In the genomic region with DNA sequence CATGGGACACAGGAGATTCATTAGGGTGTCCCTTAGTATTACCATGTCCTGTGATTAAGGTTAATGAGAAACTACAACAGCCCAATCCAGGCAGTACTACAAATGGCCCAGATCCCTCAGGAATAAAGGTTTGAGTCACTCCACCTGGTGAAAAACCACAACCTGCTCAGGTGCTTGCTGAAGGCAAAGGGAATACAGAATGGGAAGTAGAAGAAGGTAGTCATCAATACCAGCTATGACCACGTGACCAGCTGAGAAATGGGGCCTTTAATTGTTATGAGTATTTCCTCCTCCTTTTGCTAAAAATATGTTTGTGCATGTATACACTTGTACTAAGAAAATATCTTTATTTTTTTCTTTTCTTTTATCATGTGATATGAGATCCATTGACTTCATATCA, we compare ENCODE assay signal across 23 cellular contexts.
A peak's percentile ranks its signal among the peaks of the same experiment; 100 is the strongest.
DNase-seq lines count a peak whose midpoint lies in the region; ATAC-seq, FAIRE-seq and TF ChIP-seq lines count a peak whose summit lies in the region.
"Had no signal": no experiment of that assay in that cellular context is flagged by ENCODE, and none has a peak within 500 bp of the region (broad histone marks: within the 10 kb centered on the region; RNA-seq: fewer than 3 reads in every experiment).

No MANE protein-coding gene starts in this region.

- no TSS peak for BruUV-seq in mammary epithelial cell (replicated peaks; lab: Mats Ljungman, UMichigan)
- BruUV-seq in K562 (replicated peaks; lab: Mats Ljungman, UMichigan): no TSS peak

- no peaks in the 10 kb centered on the region for H3K9me1 ChIP-seq in K562 (ENCODE audit: control insufficient read depth, insufficient read depth, low read length)

- peak; percentile 55 for DNase-seq in mammary epithelial cell
- no peak for DNase-seq in breast epithelium (ENCODE audit: low spot score in 2 of 2)
- no peak for DNase-seq in K562 (ENCODE audit: extremely low read depth in 1 of 4, low spot score in 3 of 4)
- peak; percentile 52 for DNase-seq in epithelial cell of esophagus (ENCODE audit: low read depth)
- DNase-seq in kidney tubule cell (ENCODE audit: low spot score): peak; percentile 46
- no peak for DNase-seq in effector memory CD4-positive, alpha-beta T cell
- DNase-seq in upper lobe of right lung: no peak
- DNase-seq in NCI-H2081 (lab: John Stamatoyannopoulos, UW): no peak
- DNase-seq: AML-193; Caco-2; Calu3; CD4-positive, alpha-beta T cell; CD8-positive, alpha-beta T cell; DMS79 treated with DMSO at 0.1 percent for 48 hours; GF-D8 had no signal

- no peak for FAIRE-seq in K562 (lab: Jason Lieb, UNC)
- FAIRE-seq: A549, D721Med, G401.6, GM12891, GM19239 had no signal

- TF ChIP-seq POLR2A in breast epithelium (IDR thresholded peaks at IDR 0.05) (no peak), K562 (conservative IDR thresholded peaks at IDR 0.05) (no peak)

- H3K79me2 ChIP-seq in mammary epithelial cell (ENCODE audit: insufficient read depth, low read length): no peaks in the 10 kb centered on the region
- no peaks in the 10 kb centered on the region for H3K79me2 ChIP-seq in K562 (ENCODE audit: control insufficient read depth, insufficient read depth, low read length)

- no peaks in the 10 kb centered on the region for H4K20me1 ChIP-seq in mammary epithelial cell (ENCODE audit: insufficient read depth, low read length)
- H4K20me1 ChIP-seq in K562 (replicated peaks; ENCODE audit: control insufficient read depth, insufficient read depth, low read length): no peaks in the 10 kb centered on the region
- H4K20me1 ChIP-seq: BLaER1 treated with 17β-estradiol and CSF1 and Interleukin-3, amounts not matched to agents 10 nM and 100 nM had no signal

- H3K36me3 ChIP-seq in mammary epithelial cell (ENCODE audit: insufficient read depth, low read length): no peaks in the 10 kb centered on the region
- H3K36me3 ChIP-seq in breast epithelium: no peaks in the 10 kb centered on the region
- H3K36me3 ChIP-seq in K562 (ENCODE audit: control insufficient read depth, insufficient read depth, low read length): no peaks in the 10 kb centered on the region
- H3K36me3 ChIP-seq in effector memory CD4-positive, alpha-beta T cell (ENCODE audit: control insufficient read depth, insufficient read depth, low read length): no peaks in the 10 kb centered on the region
- no peaks in the 10 kb centered on the region for H3K36me3 ChIP-seq in upper lobe of right lung
- H3K36me3 ChIP-seq: BLaER1 treated with 17β-estradiol and CSF1 and Interleukin-3, amounts not matched to agents 10 nM and 100 nM had no signal

- no peak overlapping the region for H3K9ac ChIP-seq in mammary epithelial cell (ENCODE audit: insufficient read depth, low read length)
- H3K9ac ChIP-seq in K562 (ENCODE audit: insufficient read depth in 1 of 2, low read depth in 2 of 2, low read length in 2 of 2): no peak overlapping the region
- H3K9ac ChIP-seq: BLaER1 treated with 17β-estradiol and CSF1 and Interleukin-3, amounts not matched to agents 10 nM and 100 nM had no signal

- H3K4me3 ChIP-seq in mammary epithelial cell (replicated peaks in 1 of 3; ENCODE audit: insufficient read depth in 1 of 3, low read depth in 2 of 3, low read length in 3 of 3): no peak overlapping the region
- no peak overlapping the region for H3K4me3 ChIP-seq in breast epithelium
- H3K4me3 ChIP-seq in K562: no peak overlapping the region
- no peak overlapping the region for H3K4me3 ChIP-seq in epithelial cell of esophagus (ENCODE audit: low read length)
- no peak overlapping the region for H3K4me3 ChIP-seq in effector memory CD4-positive, alpha-beta T cell (ENCODE audit: insufficient read depth, low read depth, low read length, poor library complexity, severe bottlenecking)
- H3K4me3 ChIP-seq in upper lobe of right lung: no peak overlapping the region
- H3K4me3 ChIP-seq: A549; BLaER1 treated with 17β-estradiol and CSF1 and Interleukin-3, amounts not matched to agents 10 nM and 100 nM had no signal

- no peak overlapping the region for H3K4me2 ChIP-seq in mammary epithelial cell (ENCODE audit: insufficient read depth, low read depth, low read length)
- H3K4me2 ChIP-seq in K562 (ENCODE audit: insufficient read depth, low read length): no peak overlapping the region
- H3K4me2 ChIP-seq: A549; BLaER1 treated with 17β-estradiol and CSF1 and Interleukin-3, amounts not matched to agents 10 nM and 100 nM had no signal

- H3K4me1 ChIP-seq in mammary epithelial cell (ENCODE audit: insufficient read depth, low read length): no peaks in the 10 kb centered on the region
- no peaks in the 10 kb centered on the region for H3K4me1 ChIP-seq in breast epithelium
- no peaks in the 10 kb centered on the region for H3K4me1 ChIP-seq in K562 (replicated peaks in 1 of 2; ENCODE audit: control insufficient read depth in 2 of 2, insufficient read depth in 2 of 2, low read length in 2 of 2)
- no peaks in the 10 kb centered on the region for H3K4me1 ChIP-seq in effector memory CD4-positive, alpha-beta T cell (ENCODE audit: control insufficient read depth, insufficient read depth, low read length, poor library complexity, severe bottlenecking)
- no peaks in the 10 kb centered on the region for H3K4me1 ChIP-seq in upper lobe of right lung
- H3K4me1 ChIP-seq: A549; BLaER1 treated with 17β-estradiol and CSF1 and Interleukin-3, amounts not matched to agents 10 nM and 100 nM; Caco-2 had no signal

- in situ Hi-C loops in mammary epithelial cell (cut with MboI; ENCODE audit: low sequenced_read_pairs in 2 of 2): no loop called here
- in situ Hi-C loops in K562 (cut with MboI): no loop called here

- ATAC-seq in K562: no peak
- ATAC-seq in upper lobe of right lung: no peak
- ATAC-seq: A549; CD8-positive, alpha-beta T cell had no signal

- TF ChIP-seq EP300 in K562 (IDR thresholded peaks at IDR 0.05; ENCODE audit: low read length): no peak

- H2AFZ ChIP-seq in mammary epithelial cell (ENCODE audit: low read depth, low read length): no peak overlapping the region
- no peak overlapping the region for H2AFZ ChIP-seq in K562 (ENCODE audit: low read depth, low read length)

- dilution Hi-C loops in mammary epithelial cell (cut with HindIII; ENCODE audit: low sequenced_read_pairs): no loop called here

- no peaks in the 10 kb centered on the region for H3K9me3 ChIP-seq in mammary epithelial cell (replicated peaks; ENCODE audit: insufficient read depth, low read length)
- H3K9me3 ChIP-seq in breast epithelium: peaks cover 0 to 11% of the 10 kb centered on the region in 2 donors
- 0 out of 2 replicates have a peak, but pooled peaks cover 1% of the 10 kb centered on the region for H3K9me3 ChIP-seq in K562 (replicated peaks; ENCODE audit: control insufficient read depth, insufficient read depth, low read depth, low read length)
- no peaks in the 10 kb centered on the region for H3K9me3 ChIP-seq in effector memory CD4-positive, alpha-beta T cell (ENCODE audit: control insufficient read depth, low read length)
- H3K9me3 ChIP-seq in upper lobe of right lung: no peaks in the 10 kb centered on the region
- H3K9me3 ChIP-seq: A549, Caco-2 had no signal

- no peak for TF ChIP-seq RAD21 in K562 (CRISPR knock-in tag; conservative IDR thresholded peaks at IDR 0.05 in 1 of 2, IDR thresholded peaks at IDR 0.05 in 1 of 2)

- 23% methylated on average over 1 of the region's 1 CpG for WGBS in mammary epithelial cell (ENCODE audit: low coverage, missing lambda C conversion rate)
- 7% methylated on average over 1 of the region's 1 CpG for WGBS in K562 (ENCODE audit: insufficient coverage, low coverage, missing lambda C conversion rate)

- intact Hi-C loops in mammary epithelial cell (cut with micrococcal nuclease): no loop called here
- intact Hi-C loops in breast epithelium (cut with DNase I; ENCODE audit: low total_unique reads): loop anchor here (2.0 kb wide), 1 partner anchor 73 kb away; no protein-coding TSS in a partner anchor
- intact Hi-C loops in K562 (cut with micrococcal nuclease): no loop called here
- intact Hi-C loops in upper lobe of right lung (cut with DNase I): no loop called here

- POLR2A ChIA-PET in K562 (lab: Yijun Ruan, JAX): no interaction called here

- CTCF ChIA-PET in mammary epithelial cell (lab: Charles Lee; ENCODE audit: low non-redundant PET): no interaction called here
- CTCF ChIA-PET in K562 (lab: Yijun Ruan, JAX; ENCODE audit: low intra/inter-chr PET ratio): no interaction called here

- TF ChIP-seq CTCF in mammary epithelial cell (conservative IDR thresholded peaks at IDR 0.05 in 1 of 2, IDR thresholded peaks at IDR 0.05 in 1 of 2; ENCODE audit: extremely low read depth in 1 of 2, insufficient read depth in 1 of 2, low read depth in 1 of 2, low read length in 2 of 2): no peak
- TF ChIP-seq CTCF in breast epithelium (IDR thresholded peaks at IDR 0.05): no peak
- TF ChIP-seq CTCF in K562 (IDR thresholded peaks at IDR 0.05 in 2 of 3, conservative IDR thresholded peaks at IDR 0.05 in 1 of 3; ENCODE audit: insufficient read depth in 2 of 3, low read depth in 1 of 3, low read length in 3 of 3): no peak
- no peak for TF ChIP-seq CTCF in epithelial cell of esophagus (IDR thresholded peaks at IDR 0.05; ENCODE audit: insufficient read depth, low read depth, low read length, missing control alignments)
- TF ChIP-seq CTCF in upper lobe of right lung (IDR thresholded peaks at IDR 0.05): no peak

- H3K27me3 ChIP-seq in mammary epithelial cell (ENCODE audit: insufficient read depth, low read length): no peaks in the 10 kb centered on the region
- no peaks in the 10 kb centered on the region for H3K27me3 ChIP-seq in breast epithelium
- no peaks in the 10 kb centered on the region for H3K27me3 ChIP-seq in K562 (ENCODE audit: control insufficient read depth in 2 of 2, insufficient read depth in 2 of 2, low read length in 2 of 2)
- no peaks in the 10 kb centered on the region for H3K27me3 ChIP-seq in effector memory CD4-positive, alpha-beta T cell (replicated peaks; ENCODE audit: control insufficient read depth, insufficient read depth, low read length, poor library complexity, severe bottlenecking)
- no peaks in the 10 kb centered on the region for H3K27me3 ChIP-seq in upper lobe of right lung
- H3K27me3 ChIP-seq: BLaER1 treated with 17β-estradiol and CSF1 and Interleukin-3, amounts not matched to agents 10 nM and 100 nM had no signal

- no peak overlapping the region for H3K27ac ChIP-seq in mammary epithelial cell (ENCODE audit: insufficient read depth, low read depth, low read length)
- no peak overlapping the region for H3K27ac ChIP-seq in breast epithelium
- H3K27ac ChIP-seq in K562 (ENCODE audit: extremely low read depth, low read depth, low read length): no peak overlapping the region
- no peak overlapping the region for H3K27ac ChIP-seq in effector memory CD4-positive, alpha-beta T cell (ENCODE audit: insufficient read depth, low read length, poor library complexity, severe bottlenecking)
- H3K27ac ChIP-seq in upper lobe of right lung: no peak overlapping the region
- H3K27ac ChIP-seq: 22Rv1; A549; BLaER1 treated with 17β-estradiol and CSF1 and Interleukin-3, amounts not matched to agents 10 nM and 100 nM; C4-2B had no signal

Comparison
In these comparisons a context has a peak if more than half of its experiments do, and no peak if none do; other contexts are left out.
1. DNase-seq: peak in mammary epithelial cell (single experiment), epithelial cell of esophagus (single experiment) and kidney tubule cell (single experiment); none in breast epithelium (0 of 2), K562 (0 of 4), effector memory CD4-positive, alpha-beta T cell (0 of 3), upper lobe of right lung (single experiment) and NCI-H2081 (0 of 2).